ENCODE assay signal across 1 cellular context in the genomic region with DNA sequence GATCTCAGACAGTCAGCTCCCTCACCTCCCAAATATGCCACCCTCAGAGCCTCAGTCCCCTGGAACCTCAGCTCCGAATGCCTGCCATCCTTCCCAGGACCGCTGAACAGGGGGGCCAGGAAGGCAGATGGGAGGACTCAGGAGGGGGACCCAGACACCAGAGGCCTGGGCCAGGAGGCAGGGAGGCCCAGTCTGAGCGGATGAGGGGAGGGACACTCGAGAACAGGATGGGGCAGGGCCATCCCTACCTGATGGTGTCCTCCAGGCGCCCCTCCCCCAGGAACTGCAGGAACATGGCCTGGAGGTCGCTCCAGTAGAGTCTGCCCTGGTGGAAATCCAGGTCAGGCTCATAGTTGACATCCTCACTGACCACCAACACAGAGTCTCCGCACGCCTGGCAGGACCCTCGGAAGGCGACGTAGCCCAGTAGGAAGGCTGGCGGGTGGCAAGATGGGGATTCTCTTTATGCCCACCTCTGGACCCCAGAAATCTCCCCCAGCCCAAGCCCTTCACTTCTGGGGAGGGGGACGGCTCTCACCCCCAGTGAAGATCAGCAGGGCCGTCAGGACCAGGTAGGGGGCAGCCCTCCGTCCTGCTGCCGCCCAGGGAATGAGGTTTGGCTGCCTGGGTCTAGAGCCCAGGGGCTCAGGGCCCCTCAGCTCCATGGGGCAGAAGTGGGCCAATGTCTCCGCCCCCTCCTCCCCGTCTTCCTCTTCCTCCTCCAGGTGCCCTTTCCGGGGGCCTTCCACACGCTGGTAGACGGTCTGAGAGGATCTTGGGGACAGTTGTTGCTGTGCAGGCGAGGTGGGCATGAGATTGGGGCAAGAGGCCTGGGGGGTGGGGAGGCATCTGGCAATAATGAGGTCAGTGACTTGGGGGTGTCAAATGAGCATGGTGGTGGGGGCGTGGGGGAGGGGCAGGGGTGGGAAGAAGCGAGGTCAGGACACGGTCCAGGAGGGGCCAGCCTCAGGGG.
TF ChIP-seq lines count a peak whose summit lies in the region.

No MANE protein-coding gene starts in this region.

TF ChIP-seq in K562, 482 proteins besides CTCF, POLR2A, EP300 and RAD21 (continued from another document and continues in another):
- no peak; the same call in 1 of the 2 replicates for TF ChIP-seq ZNF717 (CRISPR knock-in tag; IDR thresholded peaks at IDR 0.05)
- no peak for TF ChIP-seq ZNF408 (CRISPR knock-in tag; IDR thresholded peaks at IDR 0.05; ENCODE audit: low read depth)
- no peak for TF ChIP-seq RAD51 (IDR thresholded peaks at IDR 0.05; ENCODE audit: borderline replicate concordance, low read depth)
- no peak for TF ChIP-seq KLF13 (tag; IDR thresholded peaks at IDR 0.05; ENCODE audit: borderline replicate concordance, low read depth)
- no peak for TF ChIP-seq CEBPG (CRISPR knock-in tag; IDR thresholded peaks at IDR 0.05)
- TF ChIP-seq CEBPG (tag; conservative IDR thresholded peaks at IDR 0.05 in 1 of 2, IDR thresholded peaks at IDR 0.05 in 1 of 2): no peak
- TF ChIP-seq RBM22 (IDR thresholded peaks at IDR 0.05; ENCODE audit: low read depth, low read length, poor library complexity, severe bottlenecking): no peak
- no peak for TF ChIP-seq ZNF24 (IDR thresholded peaks at IDR 0.05)
- TF ChIP-seq, protein P1, sequence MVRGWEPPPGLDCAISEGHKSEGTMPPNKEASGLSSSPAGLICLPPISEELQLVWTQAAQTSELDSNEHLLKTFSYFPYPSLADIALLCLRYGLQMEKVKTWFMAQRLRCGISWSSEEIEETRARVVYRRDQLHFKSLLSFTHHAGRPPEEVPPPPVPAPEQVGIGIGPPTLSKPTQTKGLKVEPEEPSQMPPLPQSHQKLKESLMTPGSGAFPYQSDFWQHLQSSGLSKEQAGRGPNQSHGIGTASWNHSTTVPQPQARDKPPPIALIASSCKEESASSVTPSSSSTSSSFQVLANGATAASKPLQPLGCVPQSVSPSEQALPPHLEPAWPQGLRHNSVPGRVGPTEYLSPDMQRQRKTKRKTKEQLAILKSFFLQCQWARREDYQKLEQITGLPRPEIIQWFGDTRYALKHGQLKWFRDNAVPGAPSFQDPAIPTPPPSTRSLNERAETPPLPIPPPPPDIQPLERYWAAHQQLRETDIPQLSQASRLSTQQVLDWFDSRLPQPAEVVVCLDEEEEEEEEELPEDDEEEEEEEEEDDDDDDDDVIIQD (CRISPR knock-in tag; IDR thresholded peaks at IDR 0.05): no peak
- no peak for TF ChIP-seq MCM5 (IDR thresholded peaks at IDR 0.05; ENCODE audit: low read depth)
- TF ChIP-seq, protein P2, sequence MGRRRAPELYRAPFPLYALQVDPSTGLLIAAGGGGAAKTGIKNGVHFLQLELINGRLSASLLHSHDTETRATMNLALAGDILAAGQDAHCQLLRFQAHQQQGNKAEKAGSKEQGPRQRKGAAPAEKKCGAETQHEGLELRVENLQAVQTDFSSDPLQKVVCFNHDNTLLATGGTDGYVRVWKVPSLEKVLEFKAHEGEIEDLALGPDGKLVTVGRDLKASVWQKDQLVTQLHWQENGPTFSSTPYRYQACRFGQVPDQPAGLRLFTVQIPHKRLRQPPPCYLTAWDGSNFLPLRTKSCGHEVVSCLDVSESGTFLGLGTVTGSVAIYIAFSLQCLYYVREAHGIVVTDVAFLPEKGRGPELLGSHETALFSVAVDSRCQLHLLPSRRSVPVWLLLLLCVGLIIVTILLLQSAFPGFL (CRISPR knock-in tag; IDR thresholded peaks at IDR 0.05): no peak
- no peak for TF ChIP-seq COPS2 (conservative IDR thresholded peaks at IDR 0.05)
- no peak for TF ChIP-seq FOS (IDR thresholded peaks at IDR 0.05; ENCODE audit: extremely low read depth, insufficient read length)
- TF ChIP-seq ELF2 (CRISPR knock-in tag; IDR thresholded peaks at IDR 0.05): no peak
- TF ChIP-seq, protein P3, sequence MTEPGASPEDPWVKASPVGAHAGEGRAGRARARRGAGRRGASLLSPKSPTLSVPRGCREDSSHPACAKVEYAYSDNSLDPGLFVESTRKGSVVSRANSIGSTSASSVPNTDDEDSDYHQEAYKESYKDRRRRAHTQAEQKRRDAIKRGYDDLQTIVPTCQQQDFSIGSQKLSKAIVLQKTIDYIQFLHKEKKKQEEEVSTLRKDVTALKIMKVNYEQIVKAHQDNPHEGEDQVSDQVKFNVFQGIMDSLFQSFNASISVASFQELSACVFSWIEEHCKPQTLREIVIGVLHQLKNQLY (CRISPR knock-in tag; conservative IDR thresholded peaks at IDR 0.05): no peak
- TF ChIP-seq ZNF668 (CRISPR knock-in tag; IDR thresholded peaks at IDR 0.05): no peak
- TF ChIP-seq SMARCB1 (IDR thresholded peaks at IDR 0.05; ENCODE audit: insufficient read length, low read depth): no peak
- 0 out of 2 replicates have a peak, but pooled peaks have one; percentile 3 for TF ChIP-seq ZNF584 (CRISPR knock-in tag; IDR thresholded peaks at IDR 0.05; ENCODE audit: low read depth)
- no peak for TF ChIP-seq ZFP30 (CRISPR knock-in tag; IDR thresholded peaks at IDR 0.05; ENCODE audit: borderline replicate concordance)
- TF ChIP-seq, protein P4, sequence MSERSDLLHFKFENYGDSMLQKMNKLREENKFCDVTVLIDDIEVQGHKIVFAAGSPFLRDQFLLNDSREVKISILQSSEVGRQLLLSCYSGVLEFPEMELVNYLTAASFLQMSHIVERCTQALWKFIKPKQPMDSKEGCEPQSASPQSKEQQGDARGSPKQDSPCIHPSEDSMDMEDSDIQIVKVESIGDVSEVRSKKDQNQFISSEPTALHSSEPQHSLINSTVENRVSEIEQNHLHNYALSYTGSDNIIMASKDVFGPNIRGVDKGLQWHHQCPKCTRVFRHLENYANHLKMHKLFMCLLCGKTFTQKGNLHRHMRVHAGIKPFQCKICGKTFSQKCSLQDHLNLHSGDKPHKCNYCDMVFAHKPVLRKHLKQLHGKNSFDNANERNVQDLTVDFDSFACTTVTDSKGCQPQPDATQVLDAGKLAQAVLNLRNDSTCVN (CRISPR knock-in tag; IDR thresholded peaks at IDR 0.05): no peak
- TF ChIP-seq, protein P5, sequence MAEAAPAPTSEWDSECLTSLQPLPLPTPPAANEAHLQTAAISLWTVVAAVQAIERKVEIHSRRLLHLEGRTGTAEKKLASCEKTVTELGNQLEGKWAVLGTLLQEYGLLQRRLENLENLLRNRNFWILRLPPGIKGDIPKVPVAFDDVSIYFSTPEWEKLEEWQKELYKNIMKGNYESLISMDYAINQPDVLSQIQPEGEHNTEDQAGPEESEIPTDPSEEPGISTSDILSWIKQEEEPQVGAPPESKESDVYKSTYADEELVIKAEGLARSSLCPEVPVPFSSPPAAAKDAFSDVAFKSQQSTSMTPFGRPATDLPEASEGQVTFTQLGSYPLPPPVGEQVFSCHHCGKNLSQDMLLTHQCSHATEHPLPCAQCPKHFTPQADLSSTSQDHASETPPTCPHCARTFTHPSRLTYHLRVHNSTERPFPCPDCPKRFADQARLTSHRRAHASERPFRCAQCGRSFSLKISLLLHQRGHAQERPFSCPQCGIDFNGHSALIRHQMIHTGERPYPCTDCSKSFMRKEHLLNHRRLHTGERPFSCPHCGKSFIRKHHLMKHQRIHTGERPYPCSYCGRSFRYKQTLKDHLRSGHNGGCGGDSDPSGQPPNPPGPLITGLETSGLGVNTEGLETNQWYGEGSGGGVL (CRISPR knock-in tag; IDR thresholded peaks at IDR 0.05): no peak
- no peak for TF ChIP-seq ZNF707 (CRISPR knock-in tag; conservative IDR thresholded peaks at IDR 0.05)
- no peak for TF ChIP-seq JUND (IDR thresholded peaks at IDR 0.05; ENCODE audit: borderline replicate concordance, low read depth, low read length)
- no peak for TF ChIP-seq JUND (tag; IDR thresholded peaks at IDR 0.05; ENCODE audit: borderline replicate concordance, low read depth, low read length)
- no peak for TF ChIP-seq RUNX1 (IDR thresholded peaks at IDR 0.05; ENCODE audit: low read depth)
- TF ChIP-seq, protein P6, sequence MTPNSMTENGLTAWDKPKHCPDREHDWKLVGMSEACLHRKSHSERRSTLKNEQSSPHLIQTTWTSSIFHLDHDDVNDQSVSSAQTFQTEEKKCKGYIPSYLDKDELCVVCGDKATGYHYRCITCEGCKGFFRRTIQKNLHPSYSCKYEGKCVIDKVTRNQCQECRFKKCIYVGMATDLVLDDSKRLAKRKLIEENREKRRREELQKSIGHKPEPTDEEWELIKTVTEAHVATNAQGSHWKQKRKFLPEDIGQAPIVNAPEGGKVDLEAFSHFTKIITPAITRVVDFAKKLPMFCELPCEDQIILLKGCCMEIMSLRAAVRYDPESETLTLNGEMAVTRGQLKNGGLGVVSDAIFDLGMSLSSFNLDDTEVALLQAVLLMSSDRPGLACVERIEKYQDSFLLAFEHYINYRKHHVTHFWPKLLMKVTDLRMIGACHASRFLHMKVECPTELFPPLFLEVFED (CRISPR knock-in tag; conservative IDR thresholded peaks at IDR 0.05): no peak
- TF ChIP-seq ZNF766 (CRISPR knock-in tag; conservative IDR thresholded peaks at IDR 0.05): no peak
- no peak for TF ChIP-seq ZNF282 (CRISPR knock-in tag; IDR thresholded peaks at IDR 0.05)
- no peak for TF ChIP-seq ZBTB8A (IDR thresholded peaks at IDR 0.05; ENCODE audit: partially characterized antibody)
- no peak for TF ChIP-seq ZNF79 (CRISPR knock-in tag; IDR thresholded peaks at IDR 0.05; ENCODE audit: low read depth)
- no peak for TF ChIP-seq IRF2 (CRISPR knock-in tag; IDR thresholded peaks at IDR 0.05)
- no peak for TF ChIP-seq KLF6 (CRISPR knock-in tag; IDR thresholded peaks at IDR 0.05; ENCODE audit: borderline replicate concordance)
- no peak for TF ChIP-seq ZNF436 (CRISPR knock-in tag; IDR thresholded peaks at IDR 0.05)
- TF ChIP-seq TBL1XR1 (IDR thresholded peaks at IDR 0.05; ENCODE audit: low read length in 2 of 2): no peak
- TF ChIP-seq MAZ (CRISPR knock-in tag; conservative IDR thresholded peaks at IDR 0.05 in 1 of 2, IDR thresholded peaks at IDR 0.05 in 1 of 2): peak in 1 of 2 experiments; percentile 21; a peak in 2 of 4 replicates
- TF ChIP-seq KDM5B (IDR thresholded peaks at IDR 0.05; ENCODE audit: insufficient replicate concordance, low read depth, low read length): peak; percentile 16
- TF ChIP-seq NFE2 (IDR thresholded peaks at IDR 0.05; ENCODE audit: low read depth): no peak
- TF ChIP-seq PML (IDR thresholded peaks at IDR 0.05; ENCODE audit: low read length): no peak
- TF ChIP-seq ZEB2 (IDR thresholded peaks at IDR 0.05): no peak
- TF ChIP-seq GTF2E2 (tag; IDR thresholded peaks at IDR 0.05): no peak
- no peak for TF ChIP-seq THRAP3 (IDR thresholded peaks at IDR 0.05; ENCODE audit: borderline replicate concordance)
- no peak for TF ChIP-seq RFX1 (IDR thresholded peaks at IDR 0.05)
- TF ChIP-seq SMARCE1 (IDR thresholded peaks at IDR 0.05): no peak
- TF ChIP-seq, protein P7, sequence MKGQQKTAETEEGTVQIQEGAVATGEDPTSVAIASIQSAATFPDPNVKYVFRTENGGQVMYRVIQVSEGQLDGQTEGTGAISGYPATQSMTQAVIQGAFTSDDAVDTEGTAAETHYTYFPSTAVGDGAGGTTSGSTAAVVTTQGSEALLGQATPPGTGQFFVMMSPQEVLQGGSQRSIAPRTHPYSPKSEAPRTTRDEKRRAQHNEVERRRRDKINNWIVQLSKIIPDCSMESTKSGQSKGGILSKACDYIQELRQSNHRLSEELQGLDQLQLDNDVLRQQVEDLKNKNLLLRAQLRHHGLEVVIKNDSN (CRISPR knock-in tag; IDR thresholded peaks at IDR 0.05): no peak
- TF ChIP-seq ZNF263 (CRISPR knock-in tag; IDR thresholded peaks at IDR 0.05; ENCODE audit: borderline replicate concordance): peak; percentile 94
- no peak for TF ChIP-seq ELF1 (tag; IDR thresholded peaks at IDR 0.05)
- no peak for TF ChIP-seq ZFP36 (IDR thresholded peaks at IDR 0.05; ENCODE audit: low read depth, low read length, partially characterized antibody)
- TF ChIP-seq, protein P8, sequence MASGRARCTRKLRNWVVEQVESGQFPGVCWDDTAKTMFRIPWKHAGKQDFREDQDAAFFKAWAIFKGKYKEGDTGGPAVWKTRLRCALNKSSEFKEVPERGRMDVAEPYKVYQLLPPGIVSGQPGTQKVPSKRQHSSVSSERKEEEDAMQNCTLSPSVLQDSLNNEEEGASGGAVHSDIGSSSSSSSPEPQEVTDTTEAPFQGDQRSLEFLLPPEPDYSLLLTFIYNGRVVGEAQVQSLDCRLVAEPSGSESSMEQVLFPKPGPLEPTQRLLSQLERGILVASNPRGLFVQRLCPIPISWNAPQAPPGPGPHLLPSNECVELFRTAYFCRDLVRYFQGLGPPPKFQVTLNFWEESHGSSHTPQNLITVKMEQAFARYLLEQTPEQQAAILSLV (tag; IDR thresholded peaks at IDR 0.05): no peak
- no peak; the same call in 1 of the 2 replicates for TF ChIP-seq FOXP1 (CRISPR knock-in tag; IDR thresholded peaks at IDR 0.05)
- TF ChIP-seq, protein P9, sequence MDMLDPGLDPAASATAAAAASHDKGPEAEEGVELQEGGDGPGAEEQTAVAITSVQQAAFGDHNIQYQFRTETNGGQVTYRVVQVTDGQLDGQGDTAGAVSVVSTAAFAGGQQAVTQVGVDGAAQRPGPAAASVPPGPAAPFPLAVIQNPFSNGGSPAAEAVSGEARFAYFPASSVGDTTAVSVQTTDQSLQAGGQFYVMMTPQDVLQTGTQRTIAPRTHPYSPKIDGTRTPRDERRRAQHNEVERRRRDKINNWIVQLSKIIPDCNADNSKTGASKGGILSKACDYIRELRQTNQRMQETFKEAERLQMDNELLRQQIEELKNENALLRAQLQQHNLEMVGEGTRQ (CRISPR knock-in tag; IDR thresholded peaks at IDR 0.05): no peak
- peak; percentile 85 for TF ChIP-seq NFRKB (IDR thresholded peaks at IDR 0.05; ENCODE audit: low read depth)
- no peak for TF ChIP-seq NFXL1 (CRISPR knock-in tag; IDR thresholded peaks at IDR 0.05)
- TF ChIP-seq ATF1 (CRISPR knock-in tag; IDR thresholded peaks at IDR 0.05): no peak
- 0 out of 2 replicates have a peak, but pooled peaks have one; percentile 6 for TF ChIP-seq ATF1 (tag; IDR thresholded peaks at IDR 0.05)
- no peak for TF ChIP-seq SRSF9 (IDR thresholded peaks at IDR 0.05; ENCODE audit: borderline replicate concordance, low read depth, low read length)
- no peak for TF ChIP-seq ZNF224 (CRISPR knock-in tag; IDR thresholded peaks at IDR 0.05)
- TF ChIP-seq PTTG1 (tag; IDR thresholded peaks at IDR 0.05; ENCODE audit: low read depth): no peak
- TF ChIP-seq ADNP (tag; IDR thresholded peaks at IDR 0.05): no peak
- TF ChIP-seq, protein P10, sequence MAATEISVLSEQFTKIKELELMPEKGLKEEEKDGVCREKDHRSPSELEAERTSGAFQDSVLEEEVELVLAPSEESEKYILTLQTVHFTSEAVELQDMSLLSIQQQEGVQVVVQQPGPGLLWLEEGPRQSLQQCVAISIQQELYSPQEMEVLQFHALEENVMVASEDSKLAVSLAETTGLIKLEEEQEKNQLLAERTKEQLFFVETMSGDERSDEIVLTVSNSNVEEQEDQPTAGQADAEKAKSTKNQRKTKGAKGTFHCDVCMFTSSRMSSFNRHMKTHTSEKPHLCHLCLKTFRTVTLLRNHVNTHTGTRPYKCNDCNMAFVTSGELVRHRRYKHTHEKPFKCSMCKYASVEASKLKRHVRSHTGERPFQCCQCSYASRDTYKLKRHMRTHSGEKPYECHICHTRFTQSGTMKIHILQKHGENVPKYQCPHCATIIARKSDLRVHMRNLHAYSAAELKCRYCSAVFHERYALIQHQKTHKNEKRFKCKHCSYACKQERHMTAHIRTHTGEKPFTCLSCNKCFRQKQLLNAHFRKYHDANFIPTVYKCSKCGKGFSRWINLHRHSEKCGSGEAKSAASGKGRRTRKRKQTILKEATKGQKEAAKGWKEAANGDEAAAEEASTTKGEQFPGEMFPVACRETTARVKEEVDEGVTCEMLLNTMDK (IDR thresholded peaks at IDR 0.05; ENCODE audit: borderline replicate concordance, insufficient read depth, low read depth, low read length, poor library complexity, severe bottlenecking): peak; percentile 46
